In genomic region chr15:28274635-28275034, GRCh38 we compare ENCODE assay signal across 14 cellular contexts. TPM values are rescaled to one million over a fixed set of nuclear protein-coding genes. Genes with fewer than 3 reads are reported as not detected.
A peak's percentile ranks its signal among the peaks of the same experiment; 100 is the strongest.
DNase-seq lines count a peak whose midpoint lies in the region; TF ChIP-seq lines count a peak whose summit lies in the region.
"Had no signal": no experiment of that assay in that cellular context is flagged by ENCODE, and none has a peak within 500 bp of the region (broad histone marks: within the 10 kb centered on the region; RNA-seq: fewer than 3 reads in every experiment).

No MANE protein-coding gene starts in this region.

- peaks cover 6 to 7% of the 10 kb centered on the region in 2 experiments for H3K4me1 Mint-ChIP-seq in H9

- no peak overlapping the region for H3K4ac ChIP-seq in H9 (ENCODE audit: low read depth, low read length)

- H3K4me1 ChIP-seq in H9 (ENCODE audit: insufficient read depth, low read length) (no peaks in the 10 kb centered on the region), esophagus muscularis mucosa (no peaks in the 10 kb centered on the region), osteoblast (ENCODE audit: insufficient read depth, low read length) (no peaks in the 10 kb centered on the region)

- H3K4me2 ChIP-seq in H9 (ENCODE audit: insufficient read depth, insufficient read length, low read length) (no peak overlapping the region), osteoblast (ENCODE audit: insufficient read depth, low read length) (no peak overlapping the region)

- no peak overlapping the region for H3K18ac ChIP-seq in H9 (ENCODE audit: insufficient read length, low read depth, low read length)

- H2AK5ac ChIP-seq in H9 (ENCODE audit: insufficient read length, low read length): no peak overlapping the region

- DNase-seq in GM13976 (ENCODE audit: low spot score): peak; percentile 6
- no peak for DNase-seq in H9
- DNase-seq in esophagus muscularis mucosa (ENCODE audit: extremely low spot score): peak; percentile 62
- peak; percentile 44 for DNase-seq in osteoblast (ENCODE audit: insufficient read length, low spot score, missing footprints)
- no peak for DNase-seq in iPS-NIHi11 (ENCODE audit: low spot score)
- no peak for DNase-seq in NOMO-1 treated with DMSO at 0.1 percent for 48 hours (lab: John Stamatoyannopoulos, UW; ENCODE audit: unreplicated experiment)
- DNase-seq: C1 segment of cervical spinal cord; Calu3; CD4-positive, alpha-beta memory T cell; COR-L47; DMS53; DMS79 treated with DMSO at 0.1 percent for 48 hours; GF-D8; GOT3 had no signal

- no peak overlapping the region for H3T11ph ChIP-seq in H9 (ENCODE audit: low read length)

- no peak overlapping the region for H2BK120ac ChIP-seq in H9 (ENCODE audit: low read depth, low read length, poor library complexity, severe bottlenecking)

- H3K23me2 ChIP-seq in H9 (ENCODE audit: insufficient read length, low read depth, low read length, poor library complexity, severe bottlenecking): no peaks in the 10 kb centered on the region

- H3K27ac Mint-ChIP-seq in H9: peak overlapping the region; percentile 28 to 84 (median 44); a peak in 1 of 7 replicates

- no peak overlapping the region for H4K91ac ChIP-seq in H9 (ENCODE audit: insufficient read length, low read depth, low read length)

- no peaks in the 10 kb centered on the region for H3K27me3 ChIP-seq in H9 (ENCODE audit: insufficient read depth, low read length)
- H3K27me3 ChIP-seq in esophagus muscularis mucosa: no peaks in the 10 kb centered on the region
- no peaks in the 10 kb centered on the region for H3K27me3 ChIP-seq in osteoblast (ENCODE audit: insufficient read depth, low read length)

- no peak for TF ChIP-seq EP300 in esophagus muscularis mucosa (IDR thresholded peaks at IDR 0.05)

- H3K36me3 Mint-ChIP-seq in H9 (ENCODE audit: insufficient read depth in 1 of 3, low read depth in 3 of 3): peaks cover 39 to 45% (median 40%) of the 10 kb centered on the region in 3 experiments

- H3K56ac ChIP-seq in H9 (ENCODE audit: insufficient read length, low read depth, low read length): no peak overlapping the region

- in situ Hi-C loops in GM13976 (cut with MboI; ENCODE audit: low sequenced_read_pairs, unreplicated experiment): no loop called here

- H3K4me3 ChIP-seq in esophagus muscularis mucosa: no peak overlapping the region
- H3K4me3 ChIP-seq in osteoblast (ENCODE audit: insufficient read depth, low read length): no peak overlapping the region

- no peak overlapping the region for H3K23ac ChIP-seq in H9 (ENCODE audit: insufficient read length, low read depth, low read length)

- H3K14ac ChIP-seq in H9 (ENCODE audit: insufficient read depth, low read length): no peak overlapping the region

- H2AFZ ChIP-seq in H9 (ENCODE audit: low read length): no peak overlapping the region
- H2AFZ ChIP-seq in osteoblast (ENCODE audit: low read length): no peak overlapping the region

- H3K4me3 Mint-ChIP-seq in H9: no peak overlapping the region
- H3K4me3 Mint-ChIP-seq: CD4-positive, alpha-beta memory T cell had no signal

- no peak overlapping the region for H4K5ac ChIP-seq in H9 (ENCODE audit: insufficient read length, low read depth, low read length)

- no peaks in the 10 kb centered on the region for H3K79me2 ChIP-seq in H9 (ENCODE audit: insufficient read depth, low read length)
- no peaks in the 10 kb centered on the region for H3K79me2 ChIP-seq in osteoblast (ENCODE audit: insufficient read depth, low read length)

- no CpG with 5 or more reads among the region's 16 CpGs for WGBS in H9 (ENCODE audit: extremely low coverage, insufficient read length, low lambda C conversion rate)
- WGBS in esophagus muscularis mucosa: 96% methylated on average over 16 of the region's 16 CpGs

- H3K79me1 ChIP-seq in H9 (ENCODE audit: insufficient read depth, low read depth, low read length, poor library complexity, severe bottlenecking): no peaks in the 10 kb centered on the region

- no peak overlapping the region for H3K9ac ChIP-seq in H9 (ENCODE audit: extremely low read depth, insufficient read length, low read length)

- H2BK15ac ChIP-seq in H9 (ENCODE audit: low read depth, low read length): no peak overlapping the region

- no peak overlapping the region for H2BK12ac ChIP-seq in H9 (ENCODE audit: insufficient read length, low read depth, low read length)

- H3K36me3 ChIP-seq in esophagus muscularis mucosa (peaks cover 30 to 82% (median 61%) of the 10 kb centered on the region in 4 donors), osteoblast (ENCODE audit: insufficient read depth, low read length) (peaks cover 20% of the 10 kb centered on the region)

- H3K9me3 ChIP-seq in H9 (ENCODE audit: control insufficient read depth, low read depth, low read length) (no peaks in the 10 kb centered on the region), esophagus muscularis mucosa (no peaks in the 10 kb centered on the region), osteoblast (ENCODE audit: low read depth, low read length) (no peaks in the 10 kb centered on the region)

- H4K20me1 ChIP-seq in H9 (ENCODE audit: control insufficient read depth, insufficient read depth, insufficient read length) (no peaks in the 10 kb centered on the region), osteoblast (ENCODE audit: insufficient read depth, low read length) (peaks cover 6% of the 10 kb centered on the region)

- intact Hi-C loops in esophagus muscularis mucosa (cut with DNase I): no loop called here

- TF ChIP-seq CTCF in GM13976 (IDR thresholded peaks at IDR 0.05; ENCODE audit: borderline replicate concordance, control extremely low read depth, extremely low read depth, insufficient read depth, missing control alignments) (no peak), H9 (conservative IDR thresholded peaks at IDR 0.05) (no peak), esophagus muscularis mucosa (IDR thresholded peaks at IDR 0.05) (no peak), osteoblast (IDR thresholded peaks at IDR 0.05; ENCODE audit: extremely low read depth, low read depth, low read length) (no peak)

- H2BK5ac ChIP-seq in H9 (ENCODE audit: insufficient read length, low read length): no peak overlapping the region

- H2BK20ac ChIP-seq in H9 (ENCODE audit: low read depth, low read length, poor library complexity, severe bottlenecking): no peak overlapping the region

- no peak for TF ChIP-seq POLR2A in esophagus muscularis mucosa (IDR thresholded peaks at IDR 0.05; ENCODE audit: low read depth)

- H4K8ac ChIP-seq in H9 (replicated peaks; ENCODE audit: insufficient read length, low read depth, low read length): no peak overlapping the region

- H3K27ac ChIP-seq in H9 (ENCODE audit: insufficient read length, low read depth, low read length) (no peak overlapping the region), esophagus muscularis mucosa (replicated peaks in 1 of 4) (no peak overlapping the region), osteoblast (ENCODE audit: low read depth, low read length) (no peak overlapping the region)

- no peaks in the 10 kb centered on the region for H3K9me3 Mint-ChIP-seq in H9
- H3K9me3 Mint-ChIP-seq: CD4-positive, alpha-beta memory T cell had no signal

- no peaks in the 10 kb centered on the region for H3K27me3 Mint-ChIP-seq in H9 (ENCODE audit: low read depth)
- H3K27me3 Mint-ChIP-seq: CD4-positive, alpha-beta memory T cell had no signal

RNA-seq across cellular contexts. Expression of gene HERC2, which starts 47.3 kb away (rescaled TPM):
- total RNA-seq in H9 (2021): 57.9 and 69.2 TPM in 2 replicates
- total RNA-seq in esophagus muscularis mucosa: 10 to 100 TPM; 57.0 to 96.3 (median 66.0) TPM
- total RNA-seq in osteoblast: 50.4 and 53.6 TPM in 2 replicates

Comparison
In these comparisons a context has a peak if more than half of its experiments do, and no peak if none do; other contexts are left out.
1. DNase-seq: peak in GM13976 (single experiment), esophagus muscularis mucosa (single experiment) and osteoblast (single experiment); none in H9 (single experiment), iPS-NIHi11 (single experiment) and NOMO-1 treated with DMSO at 0.1 percent for 48 hours (single experiment).